30 cellular contexts compared by ENCODE assay signal in the genomic region with DNA sequence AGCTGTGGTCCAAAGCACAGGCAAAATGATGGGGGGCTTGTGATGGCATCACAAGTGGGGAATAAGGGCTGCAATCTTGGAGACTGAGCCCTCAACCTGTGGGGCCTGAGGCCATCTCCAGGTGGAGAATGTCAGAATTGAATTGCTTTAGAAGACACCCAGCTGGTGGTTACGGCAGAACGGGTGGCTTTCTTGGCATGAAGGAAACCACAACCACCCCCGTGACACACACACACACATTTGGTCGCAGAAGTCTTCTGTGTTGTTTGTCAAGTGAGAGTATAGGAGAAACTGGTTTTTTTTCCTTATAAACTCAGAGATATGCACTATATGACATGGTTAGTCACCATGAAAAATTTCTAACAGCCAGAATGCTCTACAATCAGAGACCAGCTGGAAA.
DNase-seq lines count a peak whose midpoint lies in the region; ATAC-seq and TF ChIP-seq lines count a peak whose summit lies in the region.
"Had no signal": no experiment of that assay in that cellular context is flagged by ENCODE, and none has a peak within 500 bp of the region (broad histone marks: within the 10 kb centered on the region; RNA-seq: fewer than 3 reads in every experiment).

No MANE protein-coding gene starts in this region.

- ATAC-seq in foreskin keratinocyte (no peak), HG03159 (IDR thresholded peaks at IDR 0.05; ENCODE audit: unreplicated experiment) (no peak)
- ATAC-seq in stimulated activated effector memory CD8-positive, alpha-beta T cell treated with anti-CD3 and anti-CD28 coated beads, Interleukin-12 subunit alpha, Interleukin-12 subunit beta, amount 100 ng/mL, for 72 hours: peak; percentile 29
- ATAC-seq: GM12878, K562, Right ventricle myocardium inferior, SK-N-SH treated with all-trans-retinoic acid at 6 μM for 48 hours had no signal

- no peaks in the 10 kb centered on the region for H3K9me3 Mint-ChIP-seq in stimulated activated effector memory CD8-positive, alpha-beta T cell treated with anti-CD3 and anti-CD28 coated beads, Interleukin-12 subunit alpha, Interleukin-12 subunit beta, amount 100 ng/mL, for 72 hours

- no TSS peak for BruUV-seq in A673 (replicated peaks; lab: Mats Ljungman, UMichigan)

- CTCF ChIA-PET in A673 (lab: Charles Lee): no interaction called here

- H3K9me3 ChIP-seq in A673 (ENCODE audit: low read depth, low read length, poor library complexity, severe bottlenecking): no peaks in the 10 kb centered on the region
- H3K9me3 ChIP-seq: SJCRH30 had no signal

- no peaks in the 10 kb centered on the region for H3K4me1 Mint-ChIP-seq in stimulated activated effector memory CD8-positive, alpha-beta T cell treated with anti-CD3 and anti-CD28 coated beads, Interleukin-12 subunit alpha, Interleukin-12 subunit beta, amount 100 ng/mL, for 72 hours
- H3K4me1 Mint-ChIP-seq: CD4-positive, alpha-beta memory T cell had no signal

- intact Hi-C loops in head of caudate nucleus (cut with DNase I): no loop called here
- intact Hi-C loops in A673 (cut with micrococcal nuclease; ENCODE audit: unreplicated experiment): no loop called here

- POLR2A ChIA-PET in A673 (lab: Charles Lee; ENCODE audit: low non-redundant PET): no interaction called here

- H3K36me3 Mint-ChIP-seq in stimulated activated effector memory CD8-positive, alpha-beta T cell treated with anti-CD3 and anti-CD28 coated beads, Interleukin-12 subunit alpha, Interleukin-12 subunit beta, amount 100 ng/mL, for 72 hours: no peaks in the 10 kb centered on the region
- H3K36me3 Mint-ChIP-seq: CD4-positive, alpha-beta memory T cell had no signal

- H3K4me1 ChIP-seq in foreskin keratinocyte: no peaks in the 10 kb centered on the region
- H3K4me1 ChIP-seq in A673 (ENCODE audit: insufficient read depth, low read length, poor library complexity, severe bottlenecking): no peaks in the 10 kb centered on the region
- H3K4me1 ChIP-seq: SJCRH30 had no signal

- H3K27me3 ChIP-seq in foreskin keratinocyte (peaks cover 6% of the 10 kb centered on the region), A673 (replicated peaks; ENCODE audit: insufficient read depth, low read depth, low read length, poor library complexity) (peaks cover 61% of the 10 kb centered on the region)

- H3K27ac Mint-ChIP-seq in stimulated activated effector memory CD8-positive, alpha-beta T cell treated with anti-CD3 and anti-CD28 coated beads, Interleukin-12 subunit alpha, Interleukin-12 subunit beta, amount 100 ng/mL, for 72 hours: no peak overlapping the region
- H3K27ac Mint-ChIP-seq: CD4-positive, alpha-beta memory T cell had no signal

- H3K27ac ChIP-seq in foreskin keratinocyte (no peak overlapping the region), A673 (ENCODE audit: low read depth, low read length, poor library complexity, severe bottlenecking) (no peak overlapping the region)
- H3K27ac ChIP-seq: 22Rv1, PC-9, SJCRH30 had no signal

- DNase-seq in activated CD4-positive, alpha-beta T cell treated with anti-CD3 and anti-CD28 coated beads for 48 hours: peak; percentile 4
- DNase-seq in activated CD4-positive, alpha-beta T cell treated with anti-CD3 and anti-CD28 coated beads, Interleukin-2, amount 50 U/mL, for 48 hours: no peak
- peak; percentile 14 for DNase-seq in HT1080 (ENCODE audit: low read depth)
- peak; percentile 37 to 47 for DNase-seq in foreskin keratinocyte
- no peak for DNase-seq in stimulated activated effector memory CD8-positive, alpha-beta T cell treated with anti-CD3 and anti-CD28 coated beads, Interleukin-12 subunit alpha, Interleukin-12 subunit beta, amount 100 ng/mL, for 72 hours (ENCODE audit: low spot score in 2 of 2)
- no peak for DNase-seq in head of caudate nucleus
- DNase-seq in A673 (ENCODE audit: low spot score): no peak
- DNase-seq: C1 segment of cervical spinal cord; CD4-positive, alpha-beta memory T cell; COR-L47; DMS53; EL; GDM1; GOT3; HCEC 1CT; Kasumi-1; MV-4-11; NCI-H1105; NCI-H2029 treated with DMSO at 0.1 percent for 48 hours; NCI-H446 treated with DMSO at 0.1 percent for 48 hours; NCI-H526; NCI-H82; PC-9; SJCRH30 had no signal

- H3K36me3 ChIP-seq in A673 (ENCODE audit: insufficient read depth, low read length, poor library complexity, severe bottlenecking): no peaks in the 10 kb centered on the region
- H3K36me3 ChIP-seq: SJCRH30 had no signal

- no peak overlapping the region for H3K4me3 Mint-ChIP-seq in stimulated activated effector memory CD8-positive, alpha-beta T cell treated with anti-CD3 and anti-CD28 coated beads, Interleukin-12 subunit alpha, Interleukin-12 subunit beta, amount 100 ng/mL, for 72 hours
- H3K4me3 Mint-ChIP-seq: CD4-positive, alpha-beta memory T cell had no signal

- TF ChIP-seq CTCF in foreskin keratinocyte (conservative IDR thresholded peaks at IDR 0.05) (no peak), A673 (conservative IDR thresholded peaks at IDR 0.05; ENCODE audit: low read depth, low read length) (no peak)

- no peak overlapping the region for H3K4me3 ChIP-seq in A673 (ENCODE audit: low read depth, low read length, poor library complexity, severe bottlenecking)
- H3K4me3 ChIP-seq: GM12878, K562, PC-9, SJCRH30 had no signal

Comparison
In these comparisons a context has a peak if more than half of its experiments do, and no peak if none do; other contexts are left out.
1. DNase-seq: peak in activated CD4-positive, alpha-beta T cell treated with anti-CD3 and anti-CD28 coated beads for 48 hours (single experiment), HT1080 (single experiment) and foreskin keratinocyte (2 of 2); none in activated CD4-positive, alpha-beta T cell treated with anti-CD3 and anti-CD28 coated beads, Interleukin-2, amount 50 U/mL, for 48 hours (0 of 2), stimulated activated effector memory CD8-positive, alpha-beta T cell treated with anti-CD3 and anti-CD28 coated beads, Interleukin-12 subunit alpha, Interleukin-12 subunit beta, amount 100 ng/mL, for 72 hours (0 of 2), head of caudate nucleus (0 of 42) and A673 (single experiment).